In genomic region chr17:70084476-70084875, GRCh38 we compare ENCODE assay signal across 2 cellular contexts.
TF ChIP-seq lines count a peak whose summit lies in the region.

No MANE protein-coding gene starts in this region.

TF ChIP-seq in HepG2, 621 proteins besides CTCF, POLR2A, EP300 and RAD21:
- TF ChIP-seq KLF6 (CRISPR knock-in tag; IDR thresholded peaks at IDR 0.05) (no peak), MAFK (conservative IDR thresholded peaks at IDR 0.05 in 1 of 2, IDR thresholded peaks at IDR 0.05 in 1 of 2; ENCODE audit: low read length in 2 of 2) (peak; percentile 65 to 72), REST (IDR thresholded peaks at IDR 0.05; ENCODE audit: borderline replicate concordance in 1 of 2, low read depth in 1 of 2, low read length in 2 of 2) (peak in 1 of 2 experiments; percentile 82; a peak in 2 of 4 replicates), ZNF616 (CRISPR knock-in tag; IDR thresholded peaks at IDR 0.05; ENCODE audit: low read depth) (no peak), MAFF (IDR thresholded peaks at IDR 0.05; ENCODE audit: low read depth, low read length) (peak; percentile 49), PAXIP1 (CRISPR knock-in tag; conservative IDR thresholded peaks at IDR 0.05) (no peak)

TF ChIP-seq in K562, 482 proteins besides CTCF, POLR2A, EP300 and RAD21:
- TF ChIP-seq ZMIZ1 (IDR thresholded peaks at IDR 0.05; ENCODE audit: low read depth in 2 of 2, low read length in 2 of 2) (no peak), MAFG (tag; conservative IDR thresholded peaks at IDR 0.05) (0 out of 2 replicates have a peak, but pooled peaks have one; percentile 19)
